ENCODE assay signal across 19 cellular contexts in the genomic region with DNA sequence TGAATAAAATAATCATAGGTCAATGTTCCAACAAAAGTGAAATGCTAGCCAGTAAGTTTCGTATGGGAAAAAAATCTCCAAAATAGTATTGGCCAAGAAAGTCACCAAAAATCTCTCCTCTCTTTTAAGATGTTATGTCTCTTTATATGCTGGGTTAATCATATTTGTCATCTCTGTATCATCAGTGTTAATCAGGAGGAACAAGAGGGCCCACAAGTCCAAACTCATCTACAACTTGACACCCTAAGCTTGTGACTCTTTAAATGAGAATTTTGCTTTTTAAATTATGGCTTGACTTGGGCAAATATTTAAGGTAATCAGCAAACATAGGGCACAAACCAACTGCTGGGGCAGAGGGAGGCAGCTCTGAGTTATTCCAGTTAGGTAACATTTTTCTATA.
"Had no signal": no experiment of that assay in that cellular context is flagged by ENCODE, and none has a peak within 500 bp of the region (broad histone marks: within the 10 kb centered on the region; RNA-seq: fewer than 3 reads in every experiment).

No MANE protein-coding gene starts in this region.

- H3K27ac ChIP-seq: brain microvascular endothelial cell, KMS-11 had no signal

- H3K27me3 ChIP-seq: brain microvascular endothelial cell had no signal

- DNase-seq: activated B cell treated with CpG ODN at 0.5 μM for 24 hours; activated CD4-positive, alpha-beta memory T cell treated with anti-CD3 and anti-CD28 coated beads for 36 hours; activated CD4-positive, alpha-beta T cell treated with anti-CD3 and anti-CD28 coated beads for 1 hour; activated CD4-positive, alpha-beta T cell treated with anti-CD3 and anti-CD28 coated beads, Interleukin-2, amount 10 ng/mL, durations not matched to agents 24 days and 14 days; activated CD8-positive, alpha-beta memory T cell treated with anti-CD3 and anti-CD28 coated beads for 24 hours; activated gamma-delta T cell; activated naive CD4-positive, alpha-beta T cell treated with anti-CD3 and anti-CD28 coated beads, Interleukin-2, amount 10 ng/mL, durations not matched to agents 7 days and 5 days; activated naive CD8-positive, alpha-beta T cell treated with anti-CD3 and anti-CD28 coated beads for 36 hours; activated T-cell treated with anti-CD3 and anti-CD28 coated beads, Interleukin-2, amount 50 U/mL, for 4 hours; NCI-H1092; NCI-H1694 treated with DMSO at 0.1 percent for 48 hours; NCI-H2029 treated with DMSO at 0.1 percent for 48 hours; NCI-H510A treated with DMSO at 0.1 percent for 48 hours; NK-92 treated with Interleukin-12 subunit alpha and Interleukin-12 subunit beta, amount 100 ng/mL, for 24 hours; SIG-M5; T-helper 2 cell; T1000 had no signal

- H3K27ac Mint-ChIP-seq: activated B cell treated with CpG ODN at 0.5 μM for 24 hours; activated CD4-positive, alpha-beta memory T cell treated with anti-CD3 and anti-CD28 coated beads for 36 hours; activated CD4-positive, alpha-beta T cell treated with anti-CD3 and anti-CD28 coated beads, Interleukin-2, amount 10 ng/mL, durations not matched to agents 24 days and 14 days; activated naive CD4-positive, alpha-beta T cell treated with anti-CD3 and anti-CD28 coated beads, Interleukin-2, amount 10 ng/mL, durations not matched to agents 7 days and 5 days; activated naive CD8-positive, alpha-beta T cell treated with anti-CD3 and anti-CD28 coated beads for 36 hours had no signal

- H3K4me3 Mint-ChIP-seq: activated B cell treated with CpG ODN at 0.5 μM for 24 hours; activated CD4-positive, alpha-beta memory T cell treated with anti-CD3 and anti-CD28 coated beads for 36 hours; activated CD4-positive, alpha-beta T cell treated with anti-CD3 and anti-CD28 coated beads, Interleukin-2, amount 10 ng/mL, durations not matched to agents 24 days and 14 days; activated naive CD4-positive, alpha-beta T cell treated with anti-CD3 and anti-CD28 coated beads, Interleukin-2, amount 10 ng/mL, durations not matched to agents 7 days and 5 days; activated naive CD8-positive, alpha-beta T cell treated with anti-CD3 and anti-CD28 coated beads for 36 hours; activated T-cell treated with anti-CD3 and anti-CD28 coated beads, Interleukin-2, amount 50 U/mL, for 4 hours had no signal

- ATAC-seq: activated T-cell treated with anti-CD3 and anti-CD28 coated beads, Interleukin-2, amount 50 U/mL, for 4 hours had no signal

- H3K27me3 Mint-ChIP-seq: activated B cell treated with CpG ODN at 0.5 μM for 24 hours; activated CD4-positive, alpha-beta memory T cell treated with anti-CD3 and anti-CD28 coated beads for 36 hours; activated CD4-positive, alpha-beta T cell treated with anti-CD3 and anti-CD28 coated beads, Interleukin-2, amount 10 ng/mL, durations not matched to agents 24 days and 14 days; activated naive CD4-positive, alpha-beta T cell treated with anti-CD3 and anti-CD28 coated beads, Interleukin-2, amount 10 ng/mL, durations not matched to agents 7 days and 5 days; activated naive CD8-positive, alpha-beta T cell treated with anti-CD3 and anti-CD28 coated beads for 36 hours had no signal
